Comparison of ENCODE assay signal across 22 cellular contexts in genomic region chr2:19719540-19719939, GRCh38.
"Had no signal": no experiment of that assay in that cellular context is flagged by ENCODE, and none has a peak within 500 bp of the region (broad histone marks: within the 10 kb centered on the region; RNA-seq: fewer than 3 reads in every experiment).

No MANE protein-coding gene starts in this region.

- H3K4me3 Mint-ChIP-seq: immature natural killer cell, mesothelial cell of epicardium had no signal

- H3K9me3 Mint-ChIP-seq: mesothelial cell of epicardium had no signal

- H3K36me3 ChIP-seq: esophagus muscularis mucosa, gastroesophageal sphincter, heart left ventricle, left ventricle myocardium inferior, lower lobe of right lung had no signal

- H3K9me3 ChIP-seq: esophagus muscularis mucosa, gastroesophageal sphincter, heart left ventricle, left ventricle myocardium inferior, lower lobe of right lung, mucosa of descending colon had no signal

- H3K27me3 ChIP-seq: esophagus muscularis mucosa, foreskin keratinocyte, gastroesophageal sphincter, heart left ventricle, hepatocyte had no signal

- ATAC-seq: foreskin keratinocyte, gastroesophageal sphincter, heart left ventricle, left colon, left lobe of liver, lower lobe of right lung, mucosa of descending colon had no signal

- H3K36me3 Mint-ChIP-seq: immature natural killer cell, mesothelial cell of epicardium had no signal

- H3K4me3 ChIP-seq: coronary artery, dorsolateral prefrontal cortex, esophagus muscularis mucosa, gastroesophageal sphincter, heart left ventricle, hepatocyte, left ventricle myocardium inferior, lower lobe of right lung, mucosa of descending colon had no signal

- H3K27ac Mint-ChIP-seq: immature natural killer cell, mesothelial cell of epicardium had no signal

- H3K4me1 Mint-ChIP-seq: immature natural killer cell, mesothelial cell of epicardium had no signal

- DNase-seq: dermis blood vessel endothelial cell; dorsolateral prefrontal cortex; effector CD4-positive, alpha-beta T cell; effector memory CD4-positive, alpha-beta T cell; foreskin keratinocyte; heart left ventricle; hypothalamus; immature natural killer cell; islet precursor cell; kidney; kidney glomerular epithelial cell; left colon; left ventricle myocardium inferior; lower lobe of right lung; mesenchymal stem cell; mucosa of descending colon had no signal
